ENCODE assay signal across 28 cellular contexts in genomic region chr1:153478692-153479618, GRCh38. TPM values are rescaled to one million over a fixed set of nuclear protein-coding genes. Genes with fewer than 3 reads are reported as not detected.
DNase-seq lines count a peak whose midpoint lies in the region; ATAC-seq and TF ChIP-seq lines count a peak whose summit lies in the region.
"Had no signal": no experiment of that assay in that cellular context is flagged by ENCODE, and none has a peak within 500 bp of the region (broad histone marks: within the 10 kb centered on the region; RNA-seq: fewer than 3 reads in every experiment).

No MANE protein-coding gene starts in this region.

- H3K14ac ChIP-seq in trophoblast cell (ENCODE audit: low read length): no peak overlapping the region

- peak overlapping the region; percentile 1 for H2BK120ac ChIP-seq in trophoblast cell (ENCODE audit: insufficient read depth, low read length, poor library complexity)

- no peak overlapping the region for H3K4ac ChIP-seq in trophoblast cell (ENCODE audit: low read depth, low read length)

- no peaks in the 10 kb centered on the region for H3F3A ChIP-seq in MM.1S (ENCODE audit: insufficient read depth, low read length)

- H2BK5ac ChIP-seq in trophoblast cell (ENCODE audit: low read depth, low read length, poor library complexity): no peak overlapping the region

- no peak overlapping the region for H3K4me3 ChIP-seq in esophagus (ENCODE audit: low read depth in 1 of 2, low read length in 2 of 2)
- H3K4me3 ChIP-seq in trophoblast cell (ENCODE audit: low read depth, low read length): no peak overlapping the region
- no peak overlapping the region for H3K4me3 ChIP-seq in MM.1S (ENCODE audit: low read length)
- H3K4me3 ChIP-seq: coronary artery, left ventricle myocardium inferior, prostate gland, tibial artery had no signal

- no peak overlapping the region for H4K8ac ChIP-seq in trophoblast cell (ENCODE audit: low read depth, low read length)

- no peak overlapping the region for H4K12ac ChIP-seq in trophoblast cell (ENCODE audit: low read depth, low read length)

- TF ChIP-seq CTCF in MM.1S (IDR thresholded peaks at IDR 0.05; ENCODE audit: low read length): no peak

- peak overlapping the region; percentile 10 for H2BK12ac ChIP-seq in trophoblast cell (ENCODE audit: low read length)

- H3K9ac ChIP-seq in trophoblast cell (ENCODE audit: low read length): no peak overlapping the region
- H3K9ac ChIP-seq in MM.1S (ENCODE audit: low read length): no peak overlapping the region
- H3K9ac ChIP-seq: KMS-11 had no signal

- no peak overlapping the region for H3K23ac ChIP-seq in trophoblast cell (ENCODE audit: low read length)

- H3K9me2 ChIP-seq in MM.1S (replicated peaks; ENCODE audit: insufficient read depth, low read length): no peaks in the 10 kb centered on the region

- H3K79me1 ChIP-seq in trophoblast cell (ENCODE audit: low read length): peaks cover 3% of the 10 kb centered on the region

- no peak overlapping the region for H2AK5ac ChIP-seq in trophoblast cell (ENCODE audit: low read length)

- H3K4me1 ChIP-seq in esophagus (ENCODE audit: control insufficient read depth in 2 of 2, insufficient read depth in 2 of 2, low read length in 1 of 2) (peaks cover 0 to 9% of the 10 kb centered on the region in 2 donors), trophoblast cell (ENCODE audit: control insufficient read depth in 1 of 2, insufficient read depth in 2 of 2, low read length in 2 of 2) (peaks cover 12 to 18% of the 10 kb centered on the region in 2 experiments), MM.1S (ENCODE audit: low read length) (no peaks in the 10 kb centered on the region)
- H3K4me1 ChIP-seq: left ventricle myocardium inferior, prostate gland, tibial artery had no signal

- H3K9me3 ChIP-seq in esophagus (ENCODE audit: control insufficient read depth in 2 of 2, insufficient read depth in 1 of 2, low read depth in 1 of 2, low read length in 1 of 2): no peaks in the 10 kb centered on the region
- peaks cover 1% of the 10 kb centered on the region for H3K9me3 ChIP-seq in trophoblast cell (ENCODE audit: insufficient read depth, low read depth, low read length)
- H3K9me3 ChIP-seq in MM.1S (replicated peaks; ENCODE audit: insufficient read depth, low read length): no peaks in the 10 kb centered on the region
- H3K9me3 ChIP-seq: left ventricle myocardium inferior, prostate gland, tibial artery had no signal

- peaks cover 1% of the 10 kb centered on the region for H3K79me2 ChIP-seq in trophoblast cell (ENCODE audit: control insufficient read depth, insufficient read depth, low read length, poor library complexity)
- H3K79me2 ChIP-seq in MM.1S (ENCODE audit: low read length): no peaks in the 10 kb centered on the region

- H3K27ac ChIP-seq in esophagus (ENCODE audit: low read depth in 2 of 2, low read length in 1 of 2): peak overlapping the region; percentile 89
- peak overlapping the region; percentile 43 for H3K27ac ChIP-seq in trophoblast cell (ENCODE audit: low read depth, low read length)
- no peak overlapping the region for H3K27ac ChIP-seq in MM.1S (ENCODE audit: low read length)
- H3K27ac ChIP-seq: 22Rv1, coronary artery, epithelial cell of prostate, KMS-11, left ventricle myocardium inferior, prostate gland, RWPE1, tibial artery had no signal

- H2AFZ ChIP-seq in trophoblast cell (ENCODE audit: insufficient read depth, low read length, poor library complexity) (no peak overlapping the region), MM.1S (ENCODE audit: low read length) (no peak overlapping the region)

- H3K27me3 ChIP-seq in esophagus (ENCODE audit: control insufficient read depth in 1 of 2, insufficient read depth in 2 of 2, low read length in 2 of 2): no peaks in the 10 kb centered on the region
- no peaks in the 10 kb centered on the region for H3K27me3 ChIP-seq in trophoblast cell (ENCODE audit: insufficient read depth, low read length)
- no peaks in the 10 kb centered on the region for H3K27me3 ChIP-seq in MM.1S (replicated peaks; ENCODE audit: insufficient read depth, low read length)
- H3K27me3 ChIP-seq: tibial artery had no signal

- H4K91ac ChIP-seq in trophoblast cell (ENCODE audit: low read depth, low read length): peak overlapping the region; percentile 4

- DNase-seq in NCI-H1417 (lab: John Stamatoyannopoulos, UW) (peak in 2 of 3 experiments; percentile 45 to 74), NCI-H1417 treated with DMSO at 0.1 percent for 48 hours (lab: John Stamatoyannopoulos, UW) (no peak), NCI-H2081 treated with DMSO at 0.1 percent for 48 hours (lab: John Stamatoyannopoulos, UW) (peak; percentile 33), trophoblast cell (no peak), MM.1S (no peak)
- DNase-seq: activated CD4-positive, alpha-beta T cell treated with anti-CD3 and anti-CD28 coated beads, Interleukin-2, amount 10 ng/mL, durations not matched to agents 24 days and 14 days; activated effector memory CD4-positive, alpha-beta T cell treated with anti-CD3 and anti-CD28 coated beads, Interleukin-2, amount 50 U/mL, for 16 hours; activated T-cell treated with anti-CD3 and anti-CD28 coated beads, Interleukin-2, amount 50 U/mL, for 1 hour; Calu3; DMS79; effector CD8-positive, alpha-beta T cell; GDM1; left ventricle myocardium inferior; naive B cell; NCI-H2107; NCI-H446; NCI-H774; stimulated activated CD4-positive, alpha-beta T cell treated with anti-CD3 and anti-CD28 coated beads, Interleukin-4, amount 100 ng/mL, for 1 hour; tibial artery had no signal

- WGBS in esophagus, 2 donors: 43 to 54% methylated on average over 4 of the region's 4 CpGs
- no CpG with 5 or more reads among the region's 4 CpGs for WGBS in trophoblast cell (ENCODE audit: extremely low coverage, insufficient coverage, insufficient read length)

- H4K20me1 ChIP-seq in MM.1S (ENCODE audit: insufficient read depth, low read length): no peaks in the 10 kb centered on the region

- ATAC-seq in GM19452 (IDR thresholded peaks at IDR 0.05; ENCODE audit: unreplicated experiment): no peak
- no peak for ATAC-seq in HG03175 (IDR thresholded peaks at IDR 0.05; ENCODE audit: unreplicated experiment)

- no peaks in the 10 kb centered on the region for H3K36me3 ChIP-seq in esophagus (ENCODE audit: control insufficient read depth in 2 of 2, insufficient read depth in 2 of 2, low read length in 1 of 2)
- no peaks in the 10 kb centered on the region for H3K36me3 ChIP-seq in trophoblast cell (ENCODE audit: control insufficient read depth in 1 of 2, insufficient read depth in 2 of 2, low read length in 2 of 2)
- H3K36me3 ChIP-seq in MM.1S (replicated peaks; ENCODE audit: insufficient read depth, low read length): no peaks in the 10 kb centered on the region
- H3K36me3 ChIP-seq: left ventricle myocardium inferior, prostate gland, tibial artery had no signal

- peak overlapping the region; percentile 16 for H3K18ac ChIP-seq in trophoblast cell (ENCODE audit: low read length)

- peak overlapping the region; percentile 11 for H3K4me2 ChIP-seq in trophoblast cell (ENCODE audit: low read length)
- H3K4me2 ChIP-seq in MM.1S (ENCODE audit: low read depth, low read length): no peak overlapping the region
- H3K4me2 ChIP-seq: KMS-11 had no signal

RNA-seq across cellular contexts. Expression of gene S100A7, which starts 18.5 kb away (rescaled TPM):
- polyA plus RNA-seq in esophagus: 100 to 1,000 TPM; 115 to 689 TPM
- polyA plus RNA-seq in trophoblast cell (2013): 9.1 and 9.5 TPM in 2 replicates

RNA-seq across cellular contexts. Expression of gene S100A6, which starts 56.8 kb away (rescaled TPM):
- polyA plus RNA-seq in esophagus: 1,000 to 10,000 TPM in 1 of 2 donors, 100 to 1,000 TPM in 1; 936 to 2,978 TPM
- 120 and 129 TPM in 2 replicates for polyA plus RNA-seq in trophoblast cell (2013)

Comparison
In these comparisons a context has a peak if more than half of its experiments do, and no peak if none do; other contexts are left out.
1. DNase-seq: peak in NCI-H1417 (2 of 3) and NCI-H2081 treated with DMSO at 0.1 percent for 48 hours (single experiment); none in NCI-H1417 treated with DMSO at 0.1 percent for 48 hours (single experiment), trophoblast cell (0 of 2) and MM.1S (single experiment).